ENCODE assay signal across 20 cellular contexts in the genomic region with DNA sequence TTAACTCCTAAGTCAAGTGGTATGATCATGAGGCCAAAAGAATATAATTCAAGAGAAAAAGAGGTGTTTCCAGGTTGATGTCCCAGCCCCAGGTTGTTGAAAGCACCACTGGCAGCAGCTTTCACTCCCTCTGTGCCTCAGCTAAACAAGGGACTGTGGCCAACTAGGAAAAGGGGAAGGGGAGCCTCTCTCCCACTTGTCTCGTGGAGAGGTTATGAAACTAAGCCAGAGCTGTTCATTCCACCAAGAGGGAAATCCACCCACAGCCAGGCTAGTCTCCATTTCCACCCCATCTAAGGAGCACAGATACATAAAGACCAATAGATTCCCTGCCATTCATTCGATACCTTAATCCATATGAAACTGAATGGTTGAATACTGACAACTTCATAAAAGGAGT.
"Had no signal": no experiment of that assay in that cellular context is flagged by ENCODE, and none has a peak within 500 bp of the region (broad histone marks: within the 10 kb centered on the region; RNA-seq: fewer than 3 reads in every experiment).

No MANE protein-coding gene starts in this region.

- H3K9ac ChIP-seq: parathyroid adenoma had no signal

- H3K36me3 ChIP-seq: colonic mucosa had no signal

- H3K4me3 Mint-ChIP-seq: activated CD4-positive, alpha-beta T cell treated with anti-CD3 and anti-CD28 coated beads, Interleukin-2, amount 10 ng/mL, durations not matched to agents 7 days and 5 days; activated T-cell treated with anti-CD3 and anti-CD28 coated beads, Interleukin-2, amount 50 U/mL, for 72 hours; brain; naive thymus-derived CD4-positive, alpha-beta T cell; stimulated activated memory B cell treated with anti-CD40 and anti-IgM and Interleukin-4, amounts not matched to agents 10 μg/mL and 1 μg/mL and 100 μg/mL, for 72 hours had no signal

- H3K27me3 Mint-ChIP-seq: activated CD4-positive, alpha-beta T cell treated with anti-CD3 and anti-CD28 coated beads, Interleukin-2, amount 10 ng/mL, durations not matched to agents 7 days and 5 days; brain; naive thymus-derived CD4-positive, alpha-beta T cell; stimulated activated memory B cell treated with anti-CD40 and anti-IgM and Interleukin-4, amounts not matched to agents 10 μg/mL and 1 μg/mL and 100 μg/mL, for 72 hours had no signal

- DNase-seq: activated CD4-positive, alpha-beta T cell treated with anti-CD3 and anti-CD28 coated beads, Interleukin-2, amount 10 ng/mL, durations not matched to agents 7 days and 5 days; activated CD4-positive, CD25-positive, alpha-beta regulatory T cell; activated CD8-positive, alpha-beta memory T cell treated with anti-CD3 and anti-CD28 coated beads, Interleukin-2, amount 50 U/mL, for 48 hours; activated gamma-delta T cell; activated T-cell treated with anti-CD3 and anti-CD28 coated beads, Interleukin-2, amount 50 U/mL, for 72 hours; amniotic stem cell; central memory CD4-positive, alpha-beta T cell; colonic mucosa; heart left ventricle; left cardiac atrium; naive thymus-derived CD4-positive, alpha-beta T cell; sigmoid colon; stimulated activated CD4-positive, alpha-beta T cell treated with anti-CD3 and anti-CD28 coated beads, Interleukin-2, amount 100 ng/mL, for 48 hours had no signal

- ATAC-seq: activated naive CD4-positive, alpha-beta T cell treated with anti-CD3 and anti-CD28 coated beads, Interleukin-2, amount 50 U/mL, for 72 hours; activated T-cell treated with anti-CD3 and anti-CD28 coated beads, Interleukin-2, amount 50 U/mL, for 72 hours; heart left ventricle; naive thymus-derived CD4-positive, alpha-beta T cell; stimulated activated memory B cell treated with anti-CD40 and anti-IgM and Interleukin-4, amounts not matched to agents 10 μg/mL and 1 μg/mL and 100 μg/mL, for 72 hours had no signal

- H2AFZ ChIP-seq: parathyroid adenoma had no signal

- H3K9me3 Mint-ChIP-seq: activated CD4-positive, alpha-beta T cell treated with anti-CD3 and anti-CD28 coated beads, Interleukin-2, amount 10 ng/mL, durations not matched to agents 7 days and 5 days; activated naive CD4-positive, alpha-beta T cell treated with anti-CD3 and anti-CD28 coated beads, Interleukin-2, amount 50 U/mL, for 72 hours; activated T-cell treated with anti-CD3 and anti-CD28 coated beads, Interleukin-2, amount 50 U/mL, for 72 hours; brain; naive thymus-derived CD4-positive, alpha-beta T cell; stimulated activated memory B cell treated with anti-CD40 and anti-IgM and Interleukin-4, amounts not matched to agents 10 μg/mL and 1 μg/mL and 100 μg/mL, for 72 hours had no signal

- H3K36me3 Mint-ChIP-seq: activated naive CD4-positive, alpha-beta T cell treated with anti-CD3 and anti-CD28 coated beads, Interleukin-2, amount 50 U/mL, for 72 hours had no signal

- H3K4me1 ChIP-seq: colonic mucosa had no signal

- H3K4me3 ChIP-seq: colonic mucosa, heart left ventricle, lung, sigmoid colon, tibial nerve had no signal

- H3K27ac Mint-ChIP-seq: activated CD4-positive, alpha-beta T cell treated with anti-CD3 and anti-CD28 coated beads, Interleukin-2, amount 10 ng/mL, durations not matched to agents 7 days and 5 days; activated naive CD4-positive, alpha-beta T cell treated with anti-CD3 and anti-CD28 coated beads, Interleukin-2, amount 50 U/mL, for 72 hours; activated T-cell treated with anti-CD3 and anti-CD28 coated beads, Interleukin-2, amount 50 U/mL, for 72 hours; brain; naive thymus-derived CD4-positive, alpha-beta T cell; stimulated activated memory B cell treated with anti-CD40 and anti-IgM and Interleukin-4, amounts not matched to agents 10 μg/mL and 1 μg/mL and 100 μg/mL, for 72 hours had no signal

- H3K9me3 ChIP-seq: colonic mucosa, heart left ventricle, sigmoid colon, tibial nerve had no signal

- H3K27me3 ChIP-seq: colonic mucosa, heart left ventricle, sigmoid colon, tibial nerve had no signal

- H3K27ac ChIP-seq: colonic mucosa, parathyroid adenoma had no signal

- H3K4me1 Mint-ChIP-seq: brain had no signal

- FAIRE-seq: frontal cortex had no signal

- H3K79me2 ChIP-seq: parathyroid adenoma had no signal
